In genomic region chr21:29164330-29164942, GRCh38 we compare ENCODE assay signal across 9 cellular contexts. TPM values are rescaled to one million over a fixed set of nuclear protein-coding genes. Genes with fewer than 3 reads are reported as not detected.
DNase-seq lines count a peak whose midpoint lies in the region; ATAC-seq lines count a peak whose summit lies in the region.
"Had no signal": no experiment of that assay in that cellular context is flagged by ENCODE, and none has a peak within 500 bp of the region (broad histone marks: within the 10 kb centered on the region; RNA-seq: fewer than 3 reads in every experiment).

No MANE protein-coding gene starts in this region.

- H3K27me3 ChIP-seq in aorta (ENCODE audit: control insufficient read depth in 1 of 2, insufficient read depth in 2 of 2, low read length in 1 of 2) = no peaks in the 10 kb centered on the region

- DNase-seq in activated CD4-positive, alpha-beta T cell treated with anti-CD3 and anti-CD28 coated beads for 36 hours = no peak
- no peak for DNase-seq in activated CD4-positive, alpha-beta T cell treated with anti-CD3 and anti-CD28 coated beads for 1 hour
- peak; percentile 73 for DNase-seq in NCI-H226
- peak; percentile 54 for DNase-seq in brain pericyte (ENCODE audit: low read depth, low spot score)
- DNase-seq in kidney tubule cell (ENCODE audit: low spot score) = peak; percentile 73
- DNase-seq in aorta = no peak
- DNase-seq in activated CD8-positive, alpha-beta memory T cell treated with anti-CD3 and anti-CD28 coated beads, Interleukin-2, amount 50 U/mL, for 4 hours = no peak

- peaks cover 2% of the 10 kb centered on the region for H3K36me3 Mint-ChIP-seq in activated CD4-positive, alpha-beta T cell treated with anti-CD3 and anti-CD28 coated beads for 36 hours (ENCODE audit: low read depth)

- no peak overlapping the region for H3K4me3 ChIP-seq in aorta (ENCODE audit: low read length in 2 of 2)

- no peak overlapping the region for H3K27ac ChIP-seq in aorta (ENCODE audit: low read depth in 1 of 2, low read length in 2 of 2)

- H3K4me1 Mint-ChIP-seq in activated CD4-positive, alpha-beta T cell treated with anti-CD3 and anti-CD28 coated beads for 36 hours = no peaks in the 10 kb centered on the region

- H3K4me1 ChIP-seq in aorta (ENCODE audit: control insufficient read depth in 1 of 2, insufficient read depth in 2 of 2, low read length in 2 of 2) = no peaks in the 10 kb centered on the region

- H3K27ac Mint-ChIP-seq in activated CD4-positive, alpha-beta T cell treated with anti-CD3 and anti-CD28 coated beads for 36 hours = no peak overlapping the region
- H3K27ac Mint-ChIP-seq: activated naive CD8-positive, alpha-beta T cell had no signal

- no peaks in the 10 kb centered on the region for H3K27me3 Mint-ChIP-seq in activated CD4-positive, alpha-beta T cell treated with anti-CD3 and anti-CD28 coated beads for 36 hours
- H3K27me3 Mint-ChIP-seq: activated naive CD8-positive, alpha-beta T cell had no signal

- H3K36me3 ChIP-seq in aorta (ENCODE audit: control insufficient read depth in 1 of 2, insufficient read depth in 2 of 2, low read length in 1 of 2) = peaks cover 0 to 4% of the 10 kb centered on the region in 2 donors

- H3K4me3 Mint-ChIP-seq in activated CD4-positive, alpha-beta T cell treated with anti-CD3 and anti-CD28 coated beads for 36 hours = no peak overlapping the region
- H3K4me3 Mint-ChIP-seq: activated naive CD8-positive, alpha-beta T cell had no signal

- H3K9me3 ChIP-seq in aorta (ENCODE audit: control insufficient read depth, low read length) = no peaks in the 10 kb centered on the region

- WGBS in aorta, 2 donors = 14 to 15% methylated on average over 8 of the region's 8 CpGs

- peak; percentile 44 for ATAC-seq in activated CD4-positive, alpha-beta T cell treated with anti-CD3 and anti-CD28 coated beads for 36 hours
- ATAC-seq in aorta (ENCODE audit: low FRiP score) = peak; percentile 73
- no peak for ATAC-seq in HG03342 (IDR thresholded peaks at IDR 0.05; ENCODE audit: unreplicated experiment)

- intact Hi-C loops in activated CD4-positive, alpha-beta T cell treated with anti-CD3 and anti-CD28 coated beads for 36 hours (cut with DNase I, micrococcal nuclease) = loop anchor here (1.0 to 5.0 kb wide), 3 partner anchors 183 to 208 kb away; no protein-coding TSS in a partner anchor
- intact Hi-C loops in aorta (cut with DNase I) = loop anchor here (2.0 to 5.0 kb wide), 6 partner anchors 72 to 208 kb away; partner anchors contain the start of gene BACH1 (in 1 of the 2)

- H3K9me3 Mint-ChIP-seq in activated CD4-positive, alpha-beta T cell treated with anti-CD3 and anti-CD28 coated beads for 36 hours (ENCODE audit: low read depth) = no peaks in the 10 kb centered on the region

- CTCF ChIA-PET in activated CD4-positive, alpha-beta T cell treated with anti-CD3 and anti-CD28 coated beads for 36 hours (lab: Charles Lee) = interaction anchor here (0.8 to 1.9 kb wide), 13 partner anchors 10 to 215 kb away, joined by 3 to 12 read pairs (median 4); no protein-coding TSS in a partner anchor

- POLR2A ChIA-PET in activated CD4-positive, alpha-beta T cell treated with anti-CD3 and anti-CD28 coated beads for 36 hours (lab: Charles Lee) = no interaction called here

RNA-seq across cellular contexts. Expression of gene MAP3K7CL, which starts 34.0 kb away (rescaled TPM):
- 1 to 10 TPM; 4.9 to 5.6 TPM for total RNA-seq in activated CD4-positive, alpha-beta T cell treated with anti-CD3 and anti-CD28 coated beads for 36 hours
- total RNA-seq in aorta = 10 to 100 TPM; 33.0 to 84.6 TPM
- polyA plus RNA-seq in aorta = 10 to 100 TPM; 19.4 to 33.4 TPM

Comparison
In these comparisons a context has a peak if more than half of its experiments do, and no peak if none do; other contexts are left out.
1. DNase-seq: peak in NCI-H226 (single experiment), brain pericyte (single experiment) and kidney tubule cell (single experiment); none in activated CD4-positive, alpha-beta T cell treated with anti-CD3 and anti-CD28 coated beads for 36 hours (single experiment), activated CD4-positive, alpha-beta T cell treated with anti-CD3 and anti-CD28 coated beads for 1 hour (single experiment), aorta (0 of 2) and activated CD8-positive, alpha-beta memory T cell treated with anti-CD3 and anti-CD28 coated beads, Interleukin-2, amount 50 U/mL, for 4 hours (single experiment).
2. RNA of gene MAP3K7CL, which starts 34.0 kb away (total RNA-seq): 33.0 to 84.6 TPM in aorta; 4.9 to 5.6 TPM in activated CD4-positive, alpha-beta T cell treated with anti-CD3 and anti-CD28 coated beads for 36 hours; every median in the first group is over 4 times any median in the second.